2 cellular contexts compared by ENCODE assay signal in the genomic region with DNA sequence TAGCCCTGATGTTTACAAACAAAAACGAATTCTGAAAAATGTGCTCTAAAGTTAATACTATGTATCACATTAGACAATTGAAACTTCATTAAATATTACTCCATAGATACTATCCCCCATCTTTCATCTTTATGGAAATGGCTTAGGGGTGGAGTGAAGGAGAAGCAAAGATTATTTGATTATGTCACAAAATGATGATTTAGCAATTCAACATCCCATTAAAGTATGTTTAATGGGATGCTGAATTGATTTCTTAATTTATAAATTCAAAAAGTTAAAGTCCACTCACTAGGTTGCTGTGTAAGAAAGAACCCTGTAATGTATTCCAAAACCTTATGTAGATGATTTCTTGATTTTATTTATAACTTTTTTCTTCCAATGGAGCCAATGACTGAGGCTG.
TF ChIP-seq lines count a peak whose summit lies in the region.

No MANE protein-coding gene starts in this region.

TF ChIP-seq in HepG2, 621 proteins besides CTCF, POLR2A, EP300 and RAD21:
- TF ChIP-seq ZNF432 (CRISPR knock-in tag; IDR thresholded peaks at IDR 0.05; ENCODE audit: borderline replicate concordance): no peak
- TF ChIP-seq, protein P1, sequence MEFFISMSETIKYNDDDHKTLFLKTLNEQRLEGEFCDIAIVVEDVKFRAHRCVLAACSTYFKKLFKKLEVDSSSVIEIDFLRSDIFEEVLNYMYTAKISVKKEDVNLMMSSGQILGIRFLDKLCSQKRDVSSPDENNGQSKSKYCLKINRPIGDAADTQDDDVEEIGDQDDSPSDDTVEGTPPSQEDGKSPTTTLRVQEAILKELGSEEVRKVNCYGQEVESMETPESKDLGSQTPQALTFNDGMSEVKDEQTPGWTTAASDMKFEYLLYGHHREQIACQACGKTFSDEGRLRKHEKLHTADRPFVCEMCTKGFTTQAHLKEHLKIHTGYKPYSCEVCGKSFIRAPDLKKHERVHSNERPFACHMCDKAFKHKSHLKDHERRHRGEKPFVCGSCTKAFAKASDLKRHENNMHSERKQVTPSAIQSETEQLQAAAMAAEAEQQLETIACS (CRISPR knock-in tag; IDR thresholded peaks at IDR 0.05): no peak
- no peak for TF ChIP-seq NCOA1 (CRISPR knock-in tag; IDR thresholded peaks at IDR 0.05)
- TF ChIP-seq, protein P2, sequence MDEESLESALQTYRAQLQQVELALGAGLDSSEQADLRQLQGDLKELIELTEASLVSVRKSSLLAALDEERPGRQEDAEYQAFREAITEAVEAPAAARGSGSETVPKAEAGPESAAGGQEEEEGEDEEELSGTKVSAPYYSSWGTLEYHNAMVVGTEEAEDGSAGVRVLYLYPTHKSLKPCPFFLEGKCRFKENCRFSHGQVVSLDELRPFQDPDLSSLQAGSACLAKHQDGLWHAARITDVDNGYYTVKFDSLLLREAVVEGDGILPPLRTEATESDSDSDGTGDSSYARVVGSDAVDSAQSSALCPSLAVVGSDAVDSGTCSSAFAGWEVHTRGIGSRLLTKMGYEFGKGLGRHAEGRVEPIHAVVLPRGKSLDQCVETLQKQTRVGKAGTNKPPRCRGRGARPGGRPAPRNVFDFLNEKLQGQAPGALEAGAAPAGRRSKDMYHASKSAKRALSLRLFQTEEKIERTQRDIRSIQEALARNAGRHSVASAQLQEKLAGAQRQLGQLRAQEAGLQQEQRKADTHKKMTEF (CRISPR knock-in tag; IDR thresholded peaks at IDR 0.05): no peak
- peak; percentile 74 to 81 for TF ChIP-seq MAFK (conservative IDR thresholded peaks at IDR 0.05 in 1 of 2, IDR thresholded peaks at IDR 0.05 in 1 of 2; ENCODE audit: low read length in 2 of 2)
- TF ChIP-seq MAFF (IDR thresholded peaks at IDR 0.05; ENCODE audit: low read depth, low read length): peak; percentile 71
- TF ChIP-seq IRF2 (CRISPR knock-in tag; IDR thresholded peaks at IDR 0.05): no peak

TF ChIP-seq in A549, 52 proteins besides CTCF, POLR2A, EP300 and RAD21:
- TF ChIP-seq RCOR1 (IDR thresholded peaks at IDR 0.05; ENCODE audit: low read depth, low read length) (no peak), MAFK (IDR thresholded peaks at IDR 0.05; ENCODE audit: partially characterized antibody) (peak; percentile 81), JUN (IDR thresholded peaks at IDR 0.05) (no peak)
TF ChIP-seq in A549: peak in this region for 1.
